Comparison of ENCODE assay signal across 8 cellular contexts in the genomic region with DNA sequence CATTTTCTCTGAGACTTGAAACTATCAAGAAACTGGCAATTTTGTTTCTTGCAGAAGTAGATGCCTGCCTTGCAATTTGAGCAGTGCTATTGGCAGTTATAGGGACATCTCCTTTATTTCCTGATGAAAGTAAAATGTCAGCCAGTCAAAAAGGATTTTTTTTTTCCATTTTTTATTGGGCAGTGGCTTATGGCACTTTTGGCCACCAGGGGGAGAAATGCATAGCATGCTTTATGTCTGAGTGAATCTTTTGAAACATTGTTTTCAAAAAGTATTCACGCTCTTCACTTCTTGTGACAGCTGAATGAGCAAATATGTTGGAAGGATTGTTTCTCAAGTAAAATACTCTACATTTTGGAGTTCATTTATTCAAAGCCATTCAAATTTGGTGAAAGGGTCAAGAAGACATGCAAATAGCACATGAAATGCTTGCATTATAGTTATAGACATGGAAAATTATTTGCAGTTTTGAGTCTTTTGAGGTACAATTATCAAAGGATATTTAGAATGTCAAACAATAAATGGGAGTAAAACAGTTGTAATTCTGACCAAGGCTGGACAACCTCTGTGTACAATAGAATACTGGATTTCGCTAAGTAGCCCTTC.
DNase-seq lines count a peak whose midpoint lies in the region; ATAC-seq lines count a peak whose summit lies in the region.
"Had no signal": no experiment of that assay in that cellular context is flagged by ENCODE, and none has a peak within 500 bp of the region (broad histone marks: within the 10 kb centered on the region; RNA-seq: fewer than 3 reads in every experiment).

No MANE protein-coding gene starts in this region.

- ATAC-seq in GM21381 (IDR thresholded peaks at IDR 0.05; ENCODE audit: unreplicated experiment) (no peak), HG03196 (IDR thresholded peaks at IDR 0.05; ENCODE audit: unreplicated experiment) (no peak)

- peaks cover 13% of the 10 kb centered on the region for H3K9me3 ChIP-seq in adipocyte (ENCODE audit: control insufficient read depth, low read length)

- DNase-seq in EL (peak; percentile 53), KG1 (lab: John Stamatoyannopoulos, UW) (peak; percentile 31), adipocyte (ENCODE audit: low read depth) (peak; percentile 87), kidney glomerular epithelial cell (lab: John Stamatoyannopoulos, UW) (peak; percentile 50)
- no peak for DNase-seq in effector CD8-positive, alpha-beta T cell (lab: John Stamatoyannopoulos, UW)
- DNase-seq: naive B cell had no signal

- H3K4me3 ChIP-seq in adipocyte (ENCODE audit: low read length): no peak overlapping the region

- peaks cover 6% of the 10 kb centered on the region for H3K27me3 ChIP-seq in adipocyte (replicated peaks; ENCODE audit: control insufficient read depth, insufficient read depth, low read length)

- H3K4me1 ChIP-seq in adipocyte (ENCODE audit: control insufficient read depth, insufficient read depth, low read length): no peaks in the 10 kb centered on the region

- no peaks in the 10 kb centered on the region for H3K36me3 ChIP-seq in adipocyte (ENCODE audit: control insufficient read depth, insufficient read depth, low read length, severe bottlenecking)

- H3K9ac ChIP-seq in adipocyte (ENCODE audit: low read length): no peak overlapping the region
